In the genomic region with DNA sequence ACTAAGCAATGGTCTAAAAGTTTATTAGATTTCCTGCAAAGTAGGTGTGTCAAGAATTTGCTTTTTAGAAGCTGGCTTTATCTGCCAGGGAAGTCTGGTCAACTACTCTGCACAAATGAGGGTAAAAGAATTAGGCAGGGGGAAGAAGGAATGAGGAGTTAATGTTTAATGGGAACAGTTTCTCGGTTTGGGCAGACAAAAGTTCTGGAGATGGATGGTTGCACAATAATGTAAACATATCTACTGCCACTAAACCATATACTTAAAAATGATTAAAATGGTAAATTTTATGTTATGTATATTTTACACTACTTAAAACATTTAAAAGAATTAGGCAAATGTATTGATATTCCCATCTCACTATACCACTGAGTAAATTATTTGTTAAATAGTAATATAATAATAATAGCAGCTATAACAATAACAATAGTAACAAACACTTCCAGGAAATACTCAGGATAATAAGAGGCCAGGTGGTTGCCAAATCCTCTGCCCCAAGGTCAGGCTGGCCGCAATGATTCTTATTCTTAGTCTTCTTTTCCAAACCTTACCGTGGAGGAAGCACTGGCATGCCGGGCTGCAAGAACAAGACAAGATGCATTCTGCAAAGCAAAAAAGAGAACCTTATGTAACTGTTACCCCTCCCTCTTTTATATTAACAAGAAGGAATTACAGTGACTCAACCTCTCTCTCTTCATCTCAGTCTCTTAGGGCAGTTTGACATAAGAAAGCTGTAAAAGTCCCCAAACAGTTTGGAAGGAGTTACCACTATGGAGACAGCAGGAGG, we compare ENCODE assay signal across 1 cellular context.
TF ChIP-seq lines count a peak whose summit lies in the region.

No MANE protein-coding gene starts in this region.

TF ChIP-seq in IMR-90, 13 proteins besides CTCF, POLR2A, EP300 and RAD21:
- TF ChIP-seq CEBPB (IDR thresholded peaks at IDR 0.05; ENCODE audit: low read depth, low read length) (peak; percentile 70), FOS (IDR thresholded peaks at IDR 0.05; ENCODE audit: low read depth, low read length) (no peak)
